ENCODE assay signal across 7 cellular contexts in genomic region chr9:131635285-131635684, GRCh38.
DNase-seq lines count a peak whose midpoint lies in the region; ATAC-seq and TF ChIP-seq lines count a peak whose summit lies in the region.

No MANE protein-coding gene starts in this region.

- CTCF ChIA-PET in HEK293T (lab: Yijun Ruan, JAX) (no interaction called here), RWPE1 (lab: Yijun Ruan, JAX) (interaction anchor here (0.6 to 0.9 kb wide), 4 partner anchors 66 to 365 kb away, joined by 3 to 4 read pairs (median 4); no protein-coding TSS in a partner anchor)

- H3K36me3 ChIP-seq in prostate gland = no peaks in the 10 kb centered on the region

- peaks cover 7% of the 10 kb centered on the region for H3K4me1 ChIP-seq in prostate gland (replicated peaks)

- no peaks in the 10 kb centered on the region for H3K9me3 ChIP-seq in prostate gland

- intact Hi-C loops in prostate gland (cut with DNase I) = no loop called here

- no peak for ATAC-seq in HG03378 (IDR thresholded peaks at IDR 0.05; ENCODE audit: unreplicated experiment)

- TF ChIP-seq POLR2A in prostate gland (IDR thresholded peaks at IDR 0.05) = peak; percentile 87

- POLR2A ChIA-PET in HEK293T (lab: Yijun Ruan, JAX) (no interaction called here), RWPE1 (lab: Yijun Ruan, JAX; ENCODE audit: low non-redundant PET) (no interaction called here)

- DNase-seq in HEK293T (ENCODE audit: extremely low spot score) = peak; percentile 57
- peak; percentile 99 for DNase-seq in RWPE1 (ENCODE audit: low spot score)
- peak; percentile 71 for DNase-seq in activated gamma-delta T cell treated with anti-CD3 and anti-CD28 coated beads, Interleukin-2, amount 50 U/mL, for 16 hours (ENCODE audit: low read depth)
- DNase-seq in glomerular endothelial cell (ENCODE audit: extremely low read depth, low read depth, low spot score) = peak; percentile 93
- peak; percentile 89 for DNase-seq in prostate gland (ENCODE audit: low spot score)
- peak; percentile 86 for DNase-seq in ureter (ENCODE audit: low spot score)

- TF ChIP-seq CTCF in RWPE1 (conservative IDR thresholded peaks at IDR 0.05; ENCODE audit: low read depth) (no peak), prostate gland (IDR thresholded peaks at IDR 0.05) (peak in 2 of 4 experiments; percentile 9 to 37)

- H3K27ac ChIP-seq in RWPE1 (peak overlapping the region; percentile 98), prostate gland (peak overlapping the region; percentile 77 to 78)

- H3K4me3 ChIP-seq in prostate gland = no peak overlapping the region

- no peaks in the 10 kb centered on the region for H3K27me3 ChIP-seq in prostate gland (replicated peaks; ENCODE audit: insufficient read depth)

- WGBS in prostate gland = 2% methylated on average over 6 of the region's 6 CpGs

TF ChIP-seq in HEK293T, 16 proteins besides CTCF, POLR2A, EP300 and RAD21:
- TF ChIP-seq ZNF384 (IDR thresholded peaks at IDR 0.05) (peak; percentile 76), SP1 (IDR thresholded peaks at IDR 0.05) (no peak), ELF4 (IDR thresholded peaks at IDR 0.05) (no peak)
TF ChIP-seq in HEK293T: peak in this region for 1.
